7 cellular contexts compared by ENCODE assay signal in genomic region chr12:24562761-24563392, GRCh38.
DNase-seq lines count a peak whose midpoint lies in the region; ATAC-seq and TF ChIP-seq lines count a peak whose summit lies in the region.

No MANE protein-coding gene starts in this region.

- under 1% methylated on average over 52 of the region's 55 CpGs for WGBS in hepatocyte (ENCODE audit: low lambda C conversion rate, missing lambda C conversion rate)
- 1% methylated on average over 46 to 55 of the region's 55 CpGs for WGBS in psoas muscle, 3 donors

- peak overlapping the region; percentile 81 for H3K4me3 ChIP-seq in hepatocyte
- peak overlapping the region; percentile 70 for H3K4me3 ChIP-seq in psoas muscle

- TF ChIP-seq CTCF in hepatocyte (IDR thresholded peaks at IDR 0.05; ENCODE audit: poor library complexity) (no peak), psoas muscle (IDR thresholded peaks at IDR 0.05) (no peak)

- H3K79me2 ChIP-seq in hepatocyte: peaks cover 8% of the 10 kb centered on the region

- no peaks in the 10 kb centered on the region for H3K9me3 ChIP-seq in hepatocyte (ENCODE audit: low read depth)
- H3K9me3 ChIP-seq in psoas muscle: no peaks in the 10 kb centered on the region

- H3K4me1 ChIP-seq in hepatocyte (ENCODE audit: insufficient read depth): peaks cover 4% of the 10 kb centered on the region
- H3K4me1 ChIP-seq in psoas muscle: peaks cover 5% of the 10 kb centered on the region

- peak; percentile 55 for DNase-seq in ELR (ENCODE audit: low read depth)
- peak; percentile 31 for DNase-seq in KBM-7
- DNase-seq in amniotic epithelial cell (ENCODE audit: low read depth): peak; percentile 68
- DNase-seq in hepatocyte (ENCODE audit: low spot score): peak; percentile 50
- peak; percentile 42 to 62 for DNase-seq in psoas muscle

- no peaks in the 10 kb centered on the region for H3K9me2 ChIP-seq in hepatocyte (replicated peaks; ENCODE audit: insufficient read depth)

- peak overlapping the region; percentile 77 for H2AFZ ChIP-seq in hepatocyte

- peak overlapping the region; percentile 94 for H3K4me2 ChIP-seq in hepatocyte

- H3K27ac ChIP-seq in hepatocyte: peak overlapping the region; percentile 72
- no peak overlapping the region for H3K27ac ChIP-seq in psoas muscle

- in situ Hi-C loops in KBM-7 (cut with MboI; ENCODE audit: low pct_unique_long_range_greater_than_20kb, low sequenced_read_pairs): no loop called here

- no peaks in the 10 kb centered on the region for H3K36me3 ChIP-seq in hepatocyte (replicated peaks; ENCODE audit: insufficient read depth, low read depth)
- H3K36me3 ChIP-seq in psoas muscle (ENCODE audit: insufficient read depth in 1 of 2, low read depth in 1 of 2): no peaks in the 10 kb centered on the region

- intact Hi-C loops in psoas muscle (cut with DNase I): no loop called here

- H3K27me3 ChIP-seq in hepatocyte (peaks cover 11% of the 10 kb centered on the region), psoas muscle (ENCODE audit: insufficient read depth in 3 of 3, low read length in 2 of 3) (peaks cover 0 to 36% (median 7%) of the 10 kb centered on the region in 3 donors)

- H4K20me1 ChIP-seq in hepatocyte (ENCODE audit: insufficient read depth, poor library complexity, severe bottlenecking): no peaks in the 10 kb centered on the region

- peak in 2 of 4 donors; percentile 41 to 57 for ATAC-seq in psoas muscle
- ATAC-seq in HG03565 (IDR thresholded peaks at IDR 0.05; ENCODE audit: unreplicated experiment): no peak
- ATAC-seq in GM19455 (IDR thresholded peaks at IDR 0.05; ENCODE audit: unreplicated experiment): no peak
